12 cellular contexts compared by ENCODE assay signal in genomic region chr11:123519055-123519796, GRCh38.
DNase-seq lines count a peak whose midpoint lies in the region; ATAC-seq and TF ChIP-seq lines count a peak whose summit lies in the region.
"Had no signal": no experiment of that assay in that cellular context is flagged by ENCODE, and none has a peak within 500 bp of the region (broad histone marks: within the 10 kb centered on the region; RNA-seq: fewer than 3 reads in every experiment).

No MANE protein-coding gene starts in this region.

- DNase-seq in Karpas-422 (no peak), caudate nucleus (lab: John Stamatoyannopoulos, UW) (peak in 37 of 61 donors; percentile 30 to 96 (median 56)), medulla oblongata (ENCODE audit: extremely low spot score) (peak; percentile 51), MM.1S (no peak), GM20000 (ENCODE audit: low spot score) (no peak), HK-2 (ENCODE audit: unreplicated experiment) (no peak)
- DNase-seq: activated naive CD4-positive, alpha-beta T cell treated with anti-CD3 and anti-CD28 coated beads for 36 hours; Calu3; NCI-H748 treated with DMSO at 0.1 percent for 48 hours; stimulated activated CD4-positive, alpha-beta T cell treated with anti-CD3 and anti-CD28 coated beads, Interleukin-12 subunit alpha, Interleukin-12 subunit beta, amount 100 ng/mL, for 4 hours had no signal

- H3K4me1 ChIP-seq in BLaER1 (peaks cover 39% of the 10 kb centered on the region), Karpas-422 (ENCODE audit: low read length) (peaks cover 58% of the 10 kb centered on the region), MM.1S (ENCODE audit: low read length) (no peaks in the 10 kb centered on the region)

- 0 out of 2 replicates have a peak, but pooled peaks cover 2% of the 10 kb centered on the region for H3K36me3 ChIP-seq in BLaER1
- peaks cover 30% of the 10 kb centered on the region for H3K36me3 ChIP-seq in Karpas-422 (ENCODE audit: insufficient read depth, low read length)
- H3K36me3 ChIP-seq in MM.1S (replicated peaks; ENCODE audit: insufficient read depth, low read length): no peaks in the 10 kb centered on the region

- no peaks in the 10 kb centered on the region for H3F3A ChIP-seq in MM.1S (ENCODE audit: insufficient read depth, low read length)

- peaks cover 43% of the 10 kb centered on the region for H4K20me1 ChIP-seq in BLaER1
- no peaks in the 10 kb centered on the region for H4K20me1 ChIP-seq in Karpas-422 (ENCODE audit: insufficient read depth, low read depth, low read length)
- no peaks in the 10 kb centered on the region for H4K20me1 ChIP-seq in MM.1S (ENCODE audit: insufficient read depth, low read length)

- H3K9me2 ChIP-seq in Karpas-422 (replicated peaks; ENCODE audit: insufficient read depth, low read length) (no peaks in the 10 kb centered on the region), MM.1S (replicated peaks; ENCODE audit: insufficient read depth, low read length) (no peaks in the 10 kb centered on the region)

- H3K79me2 ChIP-seq in Karpas-422 (ENCODE audit: low read length) (peaks cover 92% of the 10 kb centered on the region), MM.1S (ENCODE audit: low read length) (no peaks in the 10 kb centered on the region)

- H3K27me3 ChIP-seq in BLaER1 (no peaks in the 10 kb centered on the region), Karpas-422 (ENCODE audit: low read length) (no peaks in the 10 kb centered on the region), MM.1S (replicated peaks; ENCODE audit: insufficient read depth, low read length) (no peaks in the 10 kb centered on the region)

- H3K4me2 ChIP-seq in BLaER1: peak overlapping the region; percentile 83
- no peak overlapping the region for H3K4me2 ChIP-seq in Karpas-422 (ENCODE audit: low read depth, low read length, poor library complexity, severe bottlenecking)
- H3K4me2 ChIP-seq in MM.1S (ENCODE audit: low read depth, low read length): no peak overlapping the region

- ATAC-seq in HG03045 (IDR thresholded peaks at IDR 0.05; ENCODE audit: unreplicated experiment): no peak

- no peak for TF ChIP-seq CTCF in MM.1S (IDR thresholded peaks at IDR 0.05; ENCODE audit: low read length)
- no peak for TF ChIP-seq CTCF in GM20000 (IDR thresholded peaks at IDR 0.05; ENCODE audit: extremely low read depth, missing control alignments)

- H3K4me3 ChIP-seq in BLaER1: no peak overlapping the region
- H3K4me3 ChIP-seq in Karpas-422 (ENCODE audit: low read length): no peak overlapping the region
- no peak overlapping the region for H3K4me3 ChIP-seq in MM.1S (ENCODE audit: low read length)

- H3K27ac ChIP-seq in BLaER1: no peak overlapping the region
- H3K27ac ChIP-seq in Karpas-422 (ENCODE audit: low read length): peak overlapping the region; percentile 66
- H3K27ac ChIP-seq in caudate nucleus (ENCODE audit: low read depth, low read length): peak overlapping the region; percentile 87
- no peak overlapping the region for H3K27ac ChIP-seq in MM.1S (ENCODE audit: low read length)

- H2AFZ ChIP-seq in Karpas-422 (ENCODE audit: low read length): no peak overlapping the region
- no peak overlapping the region for H2AFZ ChIP-seq in MM.1S (ENCODE audit: low read length)

- peaks cover 15% of the 10 kb centered on the region for H3K9me3 ChIP-seq in BLaER1
- H3K9me3 ChIP-seq in Karpas-422 (ENCODE audit: low read length): no peaks in the 10 kb centered on the region
- H3K9me3 ChIP-seq in MM.1S (replicated peaks; ENCODE audit: insufficient read depth, low read length): no peaks in the 10 kb centered on the region

- H3K9ac ChIP-seq in BLaER1 (no peak overlapping the region), Karpas-422 (ENCODE audit: low read length) (no peak overlapping the region), MM.1S (ENCODE audit: low read length) (no peak overlapping the region)

Comparison
In these comparisons a context has a peak if more than half of its experiments do, and no peak if none do; other contexts are left out.
1. H3K27ac ChIP-seq: peak in Karpas-422 (single experiment) and caudate nucleus (single experiment); none in BLaER1 (single experiment) and MM.1S (single experiment).
2. DNase-seq: peak in caudate nucleus (37 of 61) and medulla oblongata (single experiment); none in Karpas-422 (single experiment), MM.1S (single experiment), GM20000 (single experiment) and HK-2 (single experiment).